ENCODE assay signal across 1 cellular context in genomic region chr6:117463762-117464665, GRCh38.
TF ChIP-seq lines count a peak whose summit lies in the region.

No MANE protein-coding gene starts in this region.

TF ChIP-seq in GM23338, 12 proteins besides CTCF, POLR2A, EP300 and RAD21 (continued from another document):
- TF ChIP-seq, protein P1, sequence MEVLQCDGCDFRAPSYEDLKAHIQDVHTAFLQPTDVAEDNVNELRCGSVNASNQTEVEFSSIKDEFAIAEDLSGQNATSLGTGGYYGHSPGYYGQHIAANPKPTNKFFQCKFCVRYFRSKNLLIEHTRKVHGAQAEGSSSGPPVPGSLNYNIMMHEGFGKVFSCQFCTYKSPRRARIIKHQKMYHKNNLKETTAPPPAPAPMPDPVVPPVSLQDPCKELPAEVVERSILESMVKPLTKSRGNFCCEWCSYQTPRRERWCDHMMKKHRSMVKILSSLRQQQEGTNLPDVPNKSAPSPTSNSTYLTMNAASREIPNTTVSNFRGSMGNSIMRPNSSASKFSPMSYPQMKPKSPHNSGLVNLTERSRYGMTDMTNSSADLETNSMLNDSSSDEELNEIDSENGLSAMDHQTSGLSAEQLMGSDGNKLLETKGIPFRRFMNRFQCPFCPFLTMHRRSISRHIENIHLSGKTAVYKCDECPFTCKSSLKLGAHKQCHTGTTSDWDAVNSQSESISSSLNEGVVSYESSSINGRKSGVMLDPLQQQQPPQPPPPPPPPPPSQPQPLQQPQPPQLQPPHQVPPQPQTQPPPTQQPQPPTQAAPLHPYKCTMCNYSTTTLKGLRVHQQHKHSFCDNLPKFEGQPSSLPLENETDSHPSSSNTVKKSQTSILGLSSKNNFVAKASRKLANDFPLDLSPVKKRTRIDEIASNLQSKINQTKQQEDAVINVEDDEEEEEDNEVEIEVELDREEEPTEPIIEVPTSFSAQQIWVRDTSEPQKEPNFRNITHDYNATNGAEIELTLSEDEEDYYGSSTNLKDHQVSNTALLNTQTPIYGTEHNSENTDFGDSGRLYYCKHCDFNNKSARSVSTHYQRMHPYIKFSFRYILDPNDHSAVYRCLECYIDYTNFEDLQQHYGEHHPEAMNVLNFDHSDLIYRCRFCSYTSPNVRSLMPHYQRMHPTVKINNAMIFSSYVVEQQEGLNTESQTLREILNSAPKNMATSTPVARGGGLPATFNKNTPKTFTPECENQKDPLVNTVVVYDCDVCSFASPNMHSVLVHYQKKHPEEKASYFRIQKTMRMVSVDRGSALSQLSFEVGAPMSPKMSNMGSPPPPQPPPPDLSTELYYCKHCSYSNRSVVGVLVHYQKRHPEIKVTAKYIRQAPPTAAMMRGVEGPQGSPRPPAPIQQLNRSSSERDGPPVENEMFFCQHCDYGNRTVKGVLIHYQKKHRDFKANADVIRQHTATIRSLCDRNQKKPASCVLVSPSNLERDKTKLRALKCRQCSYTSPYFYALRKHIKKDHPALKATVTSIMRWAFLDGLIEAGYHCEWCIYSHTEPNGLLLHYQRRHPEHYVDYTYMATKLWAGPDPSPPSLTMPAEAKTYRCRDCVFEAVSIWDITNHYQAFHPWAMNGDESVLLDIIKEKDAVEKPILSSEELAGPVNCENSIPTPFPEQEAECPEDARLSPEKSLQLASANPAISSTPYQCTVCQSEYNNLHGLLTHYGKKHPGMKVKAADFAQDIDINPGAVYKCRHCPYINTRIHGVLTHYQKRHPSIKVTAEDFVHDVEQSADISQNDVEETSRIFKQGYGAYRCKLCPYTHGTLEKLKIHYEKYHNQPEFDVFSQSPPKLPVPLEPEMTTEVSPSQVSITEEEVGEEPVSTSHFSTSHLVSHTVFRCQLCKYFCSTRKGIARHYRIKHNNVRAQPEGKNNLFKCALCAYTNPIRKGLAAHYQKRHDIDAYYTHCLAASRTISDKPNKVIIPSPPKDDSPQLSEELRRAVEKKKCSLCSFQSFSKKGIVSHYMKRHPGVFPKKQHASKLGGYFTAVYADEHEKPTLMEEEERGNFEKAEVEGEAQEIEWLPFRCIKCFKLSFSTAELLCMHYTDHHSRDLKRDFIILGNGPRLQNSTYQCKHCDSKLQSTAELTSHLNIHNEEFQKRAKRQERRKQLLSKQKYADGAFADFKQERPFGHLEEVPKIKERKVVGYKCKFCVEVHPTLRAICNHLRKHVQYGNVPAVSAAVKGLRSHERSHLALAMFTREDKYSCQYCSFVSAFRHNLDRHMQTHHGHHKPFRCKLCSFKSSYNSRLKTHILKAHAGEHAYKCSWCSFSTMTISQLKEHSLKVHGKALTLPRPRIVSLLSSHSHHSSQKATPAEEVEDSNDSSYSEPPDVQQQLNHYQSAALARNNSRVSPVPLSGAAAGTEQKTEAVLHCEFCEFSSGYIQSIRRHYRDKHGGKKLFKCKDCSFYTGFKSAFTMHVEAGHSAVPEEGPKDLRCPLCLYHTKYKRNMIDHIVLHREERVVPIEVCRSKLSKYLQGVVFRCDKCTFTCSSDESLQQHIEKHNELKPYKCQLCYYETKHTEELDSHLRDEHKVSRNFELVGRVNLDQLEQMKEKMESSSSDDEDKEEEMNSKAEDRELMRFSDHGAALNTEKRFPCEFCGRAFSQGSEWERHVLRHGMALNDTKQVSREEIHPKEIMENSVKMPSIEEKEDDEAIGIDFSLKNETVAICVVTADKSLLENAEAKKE (CRISPR knock-in tag; IDR thresholded peaks at IDR 0.05) = no peak
- TF ChIP-seq EZH2 (IDR thresholded peaks at IDR 0.05; ENCODE audit: low read depth, unreplicated experiment) (no peak), CREB1 (CRISPR knock-in tag; IDR thresholded peaks at IDR 0.05; ENCODE audit: low read depth) (no peak), EZH2phosphoT487 (IDR thresholded peaks at IDR 0.05; ENCODE audit: unreplicated experiment) (no peak), JUNB (IDR thresholded peaks at IDR 0.05; ENCODE audit: unreplicated experiment) (no peak), NANOG (IDR thresholded peaks at IDR 0.05; ENCODE audit: borderline replicate concordance) (no peak), ZNF114 (CRISPR knock-in tag; IDR thresholded peaks at IDR 0.05) (no peak), ZNF331 (CRISPR knock-in tag; IDR thresholded peaks at IDR 0.05; ENCODE audit: low read depth) (no peak), POLR2AphosphoS5 (IDR thresholded peaks at IDR 0.05; ENCODE audit: low read depth) (no peak), STAT1 (IDR thresholded peaks at IDR 0.05; ENCODE audit: unreplicated experiment) (no peak)
- TF ChIP-seq, protein P2, sequence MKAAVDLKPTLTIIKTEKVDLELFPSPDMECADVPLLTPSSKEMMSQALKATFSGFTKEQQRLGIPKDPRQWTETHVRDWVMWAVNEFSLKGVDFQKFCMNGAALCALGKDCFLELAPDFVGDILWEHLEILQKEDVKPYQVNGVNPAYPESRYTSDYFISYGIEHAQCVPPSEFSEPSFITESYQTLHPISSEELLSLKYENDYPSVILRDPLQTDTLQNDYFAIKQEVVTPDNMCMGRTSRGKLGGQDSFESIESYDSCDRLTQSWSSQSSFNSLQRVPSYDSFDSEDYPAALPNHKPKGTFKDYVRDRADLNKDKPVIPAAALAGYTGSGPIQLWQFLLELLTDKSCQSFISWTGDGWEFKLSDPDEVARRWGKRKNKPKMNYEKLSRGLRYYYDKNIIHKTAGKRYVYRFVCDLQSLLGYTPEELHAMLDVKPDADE (IDR thresholded peaks at IDR 0.05) = no peak
